2 cellular contexts compared by ENCODE assay signal in genomic region chr12:128190052-128190451, GRCh38.
TF ChIP-seq lines count a peak whose summit lies in the region.

No MANE protein-coding gene starts in this region.

TF ChIP-seq in GM12878, 131 proteins besides CTCF, POLR2A, EP300 and RAD21:
- TF ChIP-seq, protein P1, sequence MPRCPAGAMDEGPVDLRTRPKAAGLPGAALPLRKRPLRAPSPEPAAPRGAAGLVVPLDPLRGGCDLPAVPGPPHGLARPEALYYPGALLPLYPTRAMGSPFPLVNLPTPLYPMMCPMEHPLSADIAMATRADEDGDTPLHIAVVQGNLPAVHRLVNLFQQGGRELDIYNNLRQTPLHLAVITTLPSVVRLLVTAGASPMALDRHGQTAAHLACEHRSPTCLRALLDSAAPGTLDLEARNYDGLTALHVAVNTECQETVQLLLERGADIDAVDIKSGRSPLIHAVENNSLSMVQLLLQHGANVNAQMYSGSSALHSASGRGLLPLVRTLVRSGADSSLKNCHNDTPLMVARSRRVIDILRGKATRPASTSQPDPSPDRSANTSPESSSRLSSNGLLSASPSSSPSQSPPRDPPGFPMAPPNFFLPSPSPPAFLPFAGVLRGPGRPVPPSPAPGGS (IDR thresholded peaks at IDR 0.05; ENCODE audit: borderline replicate concordance, insufficient read depth, low read depth, low read length, poor library complexity, severe bottlenecking), result peak; percentile 94
- no peak for TF ChIP-seq POLR2AphosphoS5 (IDR thresholded peaks at IDR 0.05; ENCODE audit: low read length)
- 0 out of 2 replicates have a peak, but pooled peaks have one; percentile 21 for TF ChIP-seq TCF3 (IDR thresholded peaks at IDR 0.05; ENCODE audit: borderline replicate concordance, insufficient read depth, low read depth, low read length)

TF ChIP-seq in H1, 55 proteins besides CTCF, POLR2A, EP300 and RAD21:
- TF ChIP-seq ZNF274 (IDR thresholded peaks at IDR 0.05; ENCODE audit: borderline replicate concordance, extremely low read depth, low read length) (no peak), MAX (IDR thresholded peaks at IDR 0.05) (no peak), CHD1 (IDR thresholded peaks at IDR 0.05; ENCODE audit: low read depth, low read length) (no peak), CBX8 (IDR thresholded peaks at IDR 0.05; ENCODE audit: borderline replicate concordance, low read depth, low read length) (no peak), YY1 (IDR thresholded peaks at IDR 0.05; ENCODE audit: low read depth, low read length) (no peak), RFX5 (IDR thresholded peaks at IDR 0.05; ENCODE audit: borderline replicate concordance, low read depth, low read length) (no peak), RBBP5 (IDR thresholded peaks at IDR 0.05; ENCODE audit: borderline replicate concordance, low read depth, low read length) (no peak), TCF12 (IDR thresholded peaks at IDR 0.05; ENCODE audit: low read depth, low read length) (no peak), MAFK (IDR thresholded peaks at IDR 0.05; ENCODE audit: low read depth, low read length) (no peak), KDM1A (IDR thresholded peaks at IDR 0.05; ENCODE audit: borderline replicate concordance, low read length) (no peak), SP1 (IDR thresholded peaks at IDR 0.05; ENCODE audit: low read depth, low read length) (no peak)
